Comparison of ENCODE assay signal across 8 cellular contexts in genomic region chr1:67687198-67687545, GRCh38. TPM values are rescaled to one million over a fixed set of nuclear protein-coding genes. Genes with fewer than 3 reads are reported as not detected.
DNase-seq lines count a peak whose midpoint lies in the region; TF ChIP-seq lines count a peak whose summit lies in the region.

No MANE protein-coding gene starts in this region.

- H2AFZ ChIP-seq in Karpas-422 (ENCODE audit: low read length), result no peak overlapping the region

- H3K9ac ChIP-seq in Karpas-422 (ENCODE audit: low read length) (no peak overlapping the region), colonic mucosa (ENCODE audit: low read depth in 2 of 2, low read length in 2 of 2) (peak overlapping the region in 1 of 2 donors; percentile 95)

- H3K4me1 Mint-ChIP-seq in CD8-positive, alpha-beta memory T cell, result peaks cover 15 to 30% (median 25%) of the 10 kb centered on the region in 3 donors
- peaks cover 47% of the 10 kb centered on the region for H3K4me1 Mint-ChIP-seq in nephron progenitor cell

- CTCF ChIA-PET in CD8-positive, alpha-beta memory T cell (lab: Charles Lee), result interaction anchor here (1.1 to 1.9 kb wide), 2 partner anchors 14 to 16 kb away, joined by 4 read pairs; no protein-coding TSS in a partner anchor

- H3K27me3 Mint-ChIP-seq in CD8-positive, alpha-beta memory T cell, result no peaks in the 10 kb centered on the region
- H3K27me3 Mint-ChIP-seq in nephron progenitor cell (ENCODE audit: low read depth, poor library complexity), result no peaks in the 10 kb centered on the region

- intact Hi-C loops in colonic mucosa (cut with DNase I), result loop anchor here (5.0 to 10.0 kb wide), 3 partner anchors 70 to 152 kb away; no protein-coding TSS in a partner anchor

- H3K27ac Mint-ChIP-seq in CD8-positive, alpha-beta memory T cell, result peak overlapping the region in 7 of 8 donors; percentile 58 to 95 (median 86)
- peak overlapping the region; percentile 96 for H3K27ac Mint-ChIP-seq in nephron progenitor cell

- H3K79me2 ChIP-seq in Karpas-422 (ENCODE audit: low read length), result no peaks in the 10 kb centered on the region

- H3K9me3 ChIP-seq in CD8-positive, alpha-beta memory T cell (ENCODE audit: low read length), result no peaks in the 10 kb centered on the region
- H3K9me3 ChIP-seq in Karpas-422 (ENCODE audit: low read length) (no peaks in the 10 kb centered on the region), colonic mucosa (no peaks in the 10 kb centered on the region)

- H3K9me3 Mint-ChIP-seq in CD8-positive, alpha-beta memory T cell, result no peaks in the 10 kb centered on the region
- H3K9me3 Mint-ChIP-seq in nephron progenitor cell, result no peaks in the 10 kb centered on the region

- peaks cover 15% of the 10 kb centered on the region for H3K4me1 ChIP-seq in CD8-positive, alpha-beta memory T cell (ENCODE audit: insufficient read depth, low read length)
- peaks cover 26% of the 10 kb centered on the region for H3K4me1 ChIP-seq in Karpas-422 (ENCODE audit: low read length)
- H3K4me1 ChIP-seq in colonic mucosa, result peaks cover 9% of the 10 kb centered on the region

- no peaks in the 10 kb centered on the region for H3K9me2 ChIP-seq in Karpas-422 (replicated peaks; ENCODE audit: insufficient read depth, low read length)

- H3K27ac ChIP-seq in CD8-positive, alpha-beta memory T cell (ENCODE audit: low read depth, low read length), result peak overlapping the region; percentile 74
- H3K27ac ChIP-seq in Karpas-422 (ENCODE audit: low read length) (no peak overlapping the region), colonic mucosa (peak overlapping the region; percentile 92)

- H3K4me2 ChIP-seq in Karpas-422 (ENCODE audit: low read depth, low read length, poor library complexity, severe bottlenecking), result peak overlapping the region; percentile 91

- peaks cover 4% of the 10 kb centered on the region; the same call in 1 of the 2 replicates for H4K20me1 ChIP-seq in Karpas-422 (ENCODE audit: insufficient read depth, low read depth, low read length)

- no peaks in the 10 kb centered on the region for H3K36me3 ChIP-seq in CD8-positive, alpha-beta memory T cell (ENCODE audit: insufficient read depth, low read length)
- H3K36me3 ChIP-seq in Karpas-422 (ENCODE audit: insufficient read depth, low read length) (peaks cover 17% of the 10 kb centered on the region), colonic mucosa (no peaks in the 10 kb centered on the region)

- peaks cover 0 to 18% (median 6%) of the 10 kb centered on the region in 3 donors for H3K36me3 Mint-ChIP-seq in CD8-positive, alpha-beta memory T cell
- peaks cover 13% of the 10 kb centered on the region for H3K36me3 Mint-ChIP-seq in nephron progenitor cell (ENCODE audit: low read depth)

- TF ChIP-seq CTCF in colonic mucosa (IDR thresholded peaks at IDR 0.05) (no peak), nephron progenitor cell (IDR thresholded peaks at IDR 0.05) (no peak)

- no peaks in the 10 kb centered on the region for H3K27me3 ChIP-seq in CD8-positive, alpha-beta memory T cell (ENCODE audit: insufficient read depth, low read length, poor library complexity, severe bottlenecking)
- H3K27me3 ChIP-seq in Karpas-422 (ENCODE audit: low read length) (no peaks in the 10 kb centered on the region), colonic mucosa (no peaks in the 10 kb centered on the region)

- no peak for DNase-seq in CD8-positive, alpha-beta memory T cell
- no peak for DNase-seq in Karpas-422
- DNase-seq in colonic mucosa, result no peak
- DNase-seq in nephron progenitor cell, result no peak
- no peak for DNase-seq in NCI-H1105 (lab: John Stamatoyannopoulos, UW)
- no peak for DNase-seq in NCI-H2227 (lab: John Stamatoyannopoulos, UW; ENCODE audit: unreplicated experiment)
- DNase-seq in KG1 (lab: John Stamatoyannopoulos, UW), result no peak
- DNase-seq in cerebellar cortex (ENCODE audit: low spot score), result no peak

- peak overlapping the region; percentile 63 for H3K4me3 ChIP-seq in CD8-positive, alpha-beta memory T cell (ENCODE audit: low read length)
- peak overlapping the region; percentile 87 for H3K4me3 ChIP-seq in Karpas-422 (ENCODE audit: low read length)
- peak overlapping the region; percentile 72 for H3K4me3 ChIP-seq in colonic mucosa

- POLR2A ChIA-PET in CD8-positive, alpha-beta memory T cell (lab: Charles Lee), result no interaction called here

- H3K4me3 Mint-ChIP-seq in CD8-positive, alpha-beta memory T cell, result peak overlapping the region; percentile 93 to 99 (median 97)
- H3K4me3 Mint-ChIP-seq in nephron progenitor cell, result peak overlapping the region; percentile 91

RNA-seq across cellular contexts. Expression of gene GADD45A, which starts 2.2 kb away (rescaled TPM):
- 10 to 100 TPM; 35.2 to 36.2 TPM for total RNA-seq in CD8-positive, alpha-beta memory T cell
- polyA plus RNA-seq in CD8-positive, alpha-beta memory T cell, result 9.8 TPM
- 6.5 and 13.3 TPM in 2 replicates for total RNA-seq in Karpas-422 (2014; rRNA removed; shearing (Covaris generic); ENCODE audit: low replicate concordance)
- 10 to 100 TPM; 29.0 to 29.4 TPM for total RNA-seq in colonic mucosa
